ENCODE assay signal across 7 cellular contexts in the genomic region with DNA sequence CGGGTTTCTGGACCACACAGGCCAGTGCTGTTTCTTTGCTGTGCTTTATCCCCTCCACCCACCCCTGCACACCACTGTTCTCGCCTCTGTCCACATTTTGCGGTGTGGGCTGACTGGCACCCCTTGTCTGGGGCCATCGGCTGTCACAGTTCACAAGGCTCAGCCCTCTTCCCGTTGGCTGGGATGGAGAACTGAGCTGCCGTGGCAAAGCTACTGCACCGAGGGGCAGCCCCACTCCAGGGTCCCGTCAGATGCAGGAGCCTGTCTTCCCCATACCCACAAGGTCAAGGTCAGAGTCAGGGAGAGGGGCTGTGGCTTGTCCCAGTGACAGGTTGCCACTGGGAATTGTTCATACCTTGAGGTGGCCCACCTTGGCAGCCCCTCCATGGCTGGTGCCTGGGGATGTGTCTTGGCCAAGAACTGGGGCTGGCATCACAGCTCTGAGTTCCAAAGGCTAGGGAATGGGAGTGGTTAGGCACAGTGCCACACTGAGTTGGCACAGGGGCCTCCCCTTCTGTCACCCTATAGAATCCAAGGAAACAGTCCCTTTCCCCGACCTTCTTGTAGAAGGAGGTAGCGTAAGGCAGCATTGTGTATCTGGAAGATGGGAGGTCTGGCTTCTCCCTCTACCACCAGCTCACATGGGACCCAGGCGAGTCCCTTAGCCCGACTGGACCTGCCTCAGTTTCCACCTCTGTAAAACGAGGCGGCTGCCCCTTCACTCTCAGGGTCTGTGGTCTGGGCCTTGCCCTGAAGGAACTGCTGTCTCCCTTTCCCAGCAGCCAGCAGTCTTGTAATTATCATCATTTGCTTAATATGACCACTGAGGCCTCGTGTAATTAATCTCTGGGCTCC. TPM values are rescaled to one million over a fixed set of nuclear protein-coding genes. Genes with fewer than 3 reads are reported as not detected.
DNase-seq lines count a peak whose midpoint lies in the region; ATAC-seq, FAIRE-seq and TF ChIP-seq lines count a peak whose summit lies in the region.

No MANE protein-coding gene starts in this region.

- H3K27me3 ChIP-seq in keratinocyte (ENCODE audit: control insufficient read depth, extremely low read depth, insufficient read depth, low read length): no peaks in the 10 kb centered on the region

- H3K79me2 ChIP-seq in keratinocyte (ENCODE audit: control insufficient read depth, insufficient read depth, low read length): peaks cover 77% of the 10 kb centered on the region

- H4K20me1 ChIP-seq in keratinocyte (ENCODE audit: control insufficient read depth, extremely low read depth, insufficient read depth, low read length): peaks cover 14% of the 10 kb centered on the region

- H3K27ac ChIP-seq in keratinocyte (ENCODE audit: control insufficient read depth, insufficient read depth, low read length): peak overlapping the region; percentile 27
- peak overlapping the region; percentile 23 for H3K27ac ChIP-seq in temporal lobe (ENCODE audit: low read depth, low read length)

- FAIRE-seq in keratinocyte (lab: Jason Lieb, UNC): no peak
- no peak for FAIRE-seq in RCC 7860 (lab: Jason Lieb, UNC)

- H3K27ac Mint-ChIP-seq in activated naive CD8-positive, alpha-beta T cell treated with anti-CD3 and anti-CD28 coated beads, Interleukin-2, amount 10 ng/mL, durations not matched to agents 7 days and 5 days: peak overlapping the region; percentile 96

- peak overlapping the region; percentile 55 for H3K9ac ChIP-seq in keratinocyte (ENCODE audit: control insufficient read depth, extremely low read depth, insufficient read depth, low read length)

- POLR2A ChIA-PET in activated naive CD8-positive, alpha-beta T cell treated with anti-CD3 and anti-CD28 coated beads, Interleukin-2, amount 10 ng/mL, durations not matched to agents 7 days and 5 days (lab: Charles Lee): interaction anchor here (0.5 to 7.8 kb wide), 11 partner anchors 7 to 1143 kb away, joined by 3 to 190 read pairs (median 7); a partner anchor contains a TSS

- H3K27me3 Mint-ChIP-seq in activated naive CD8-positive, alpha-beta T cell treated with anti-CD3 and anti-CD28 coated beads, Interleukin-2, amount 10 ng/mL, durations not matched to agents 7 days and 5 days: no peaks in the 10 kb centered on the region

- peaks cover 60% of the 10 kb centered on the region for H3K4me1 ChIP-seq in keratinocyte (ENCODE audit: control insufficient read depth, extremely low read depth, insufficient read depth, low read length)

- no peak for TF ChIP-seq CTCF in keratinocyte (optimal IDR thresholded peaks at IDR 0.05 in 1 of 3, IDR thresholded peaks at IDR 0.05 in 1 of 3, conservative IDR thresholded peaks at IDR 0.05 in 1 of 3; ENCODE audit: extremely low read depth in 1 of 3, insufficient read depth in 2 of 3, low read length in 3 of 3)

- peak overlapping the region; percentile 96 for H3K4me3 Mint-ChIP-seq in activated naive CD8-positive, alpha-beta T cell treated with anti-CD3 and anti-CD28 coated beads, Interleukin-2, amount 10 ng/mL, durations not matched to agents 7 days and 5 days

- peaks cover 62% of the 10 kb centered on the region for H3K4me1 Mint-ChIP-seq in activated naive CD8-positive, alpha-beta T cell treated with anti-CD3 and anti-CD28 coated beads, Interleukin-2, amount 10 ng/mL, durations not matched to agents 7 days and 5 days

- no peak for ATAC-seq in activated naive CD8-positive, alpha-beta T cell treated with anti-CD3 and anti-CD28 coated beads, Interleukin-2, amount 10 ng/mL, durations not matched to agents 7 days and 5 days (ENCODE audit: low read depth)
- no peak for ATAC-seq in HG03378 (IDR thresholded peaks at IDR 0.05; ENCODE audit: unreplicated experiment)

- no peak overlapping the region for H2AFZ ChIP-seq in keratinocyte (ENCODE audit: control insufficient read depth, low read length)

- peak overlapping the region in 2 of 3 experiments; percentile 44 to 50 for H3K4me3 ChIP-seq in keratinocyte (ENCODE audit: control insufficient read depth in 2 of 3, extremely low read depth in 1 of 3, insufficient read depth in 2 of 3, low read depth in 1 of 3, low read length in 3 of 3)

- peaks cover 10 to 24% of the 10 kb centered on the region in 2 experiments for H3K36me3 ChIP-seq in keratinocyte (ENCODE audit: control insufficient read depth in 2 of 2, extremely low read depth in 1 of 2, insufficient read depth in 2 of 2, low read length in 2 of 2)

- H3K4me2 ChIP-seq in keratinocyte (ENCODE audit: control insufficient read depth, extremely low read depth, insufficient read depth, low read depth, low read length): peak overlapping the region; percentile 85

- peaks cover 2% of the 10 kb centered on the region for H3K9me1 ChIP-seq in keratinocyte (ENCODE audit: control insufficient read depth, extremely low read depth, insufficient read depth, low read length)

- dilution Hi-C loops in keratinocyte (cut with MboI; ENCODE audit: extremely low pct_ligation_motif_present, low sequenced_read_pairs): no loop called here

- no peaks in the 10 kb centered on the region for H3K9me3 ChIP-seq in keratinocyte (ENCODE audit: control insufficient read depth, low read depth, low read length)

- DNase-seq in KG1 (lab: John Stamatoyannopoulos, UW): peak; percentile 45
- DNase-seq in activated naive CD8-positive, alpha-beta T cell treated with anti-CD3 and anti-CD28 coated beads, Interleukin-2, amount 10 ng/mL, durations not matched to agents 7 days and 5 days: peak; percentile 38
- DNase-seq in keratinocyte (ENCODE audit: low read depth, low spot score): no peak
- no peak for DNase-seq in NCI-H345 (lab: John Stamatoyannopoulos, UW)
- DNase-seq in RCC 7860 (ENCODE audit: low spot score): no peak

- peaks cover 31% of the 10 kb centered on the region for H3K36me3 Mint-ChIP-seq in activated naive CD8-positive, alpha-beta T cell treated with anti-CD3 and anti-CD28 coated beads, Interleukin-2, amount 10 ng/mL, durations not matched to agents 7 days and 5 days

- no peaks in the 10 kb centered on the region for H3K9me3 Mint-ChIP-seq in activated naive CD8-positive, alpha-beta T cell treated with anti-CD3 and anti-CD28 coated beads, Interleukin-2, amount 10 ng/mL, durations not matched to agents 7 days and 5 days

RNA-seq across cellular contexts. Expression of a gene that starts 3.4 kb away (rescaled TPM):
- 100 to 1,000 TPM; 325 to 341 TPM for total RNA-seq in activated naive CD8-positive, alpha-beta T cell treated with anti-CD3 and anti-CD28 coated beads, Interleukin-2, amount 10 ng/mL, durations not matched to agents 7 days and 5 days
- 21.1 to 29.2 TPM (median 23.3 TPM) in 3 replicates for polyA plus RNA-seq in keratinocyte
- 72.4 TPM for polyA plus RNA-seq in keratinocyte (2011; ENCODE audit: low read depth)
- polyA plus RNA-seq in keratinocyte (2011; cell fraction: cytosol; rRNA removed): 15.4 and 26.0 TPM in 2 replicates
- polyA plus RNA-seq in keratinocyte (2011; cell fraction: nucleus; rRNA removed): 38.5 and 51.4 TPM in 2 replicates
- 26.4 and 42.3 TPM in 2 replicates for polyA plus RNA-seq in keratinocyte (2012; ENCODE audit: low replicate concordance)
- polyA minus RNA-seq in keratinocyte: 28.1 to 136 TPM (median 33.8 TPM) in 3 replicates
- polyA minus RNA-seq in keratinocyte (2011; cell fraction: cytosol; rRNA and poly(A)+ RNA removed): 62.0 TPM
- 26.1 and 27.0 TPM in 2 replicates for polyA minus RNA-seq in keratinocyte (2011; cell fraction: nucleus; rRNA and poly(A)+ RNA removed)
- total RNA-seq in temporal lobe: 49.2 TPM

RNA-seq across cellular contexts. Expression of a gene that starts 19.5 kb away (rescaled TPM):
- 100 to 1,000 TPM; 185 to 207 TPM for total RNA-seq in activated naive CD8-positive, alpha-beta T cell treated with anti-CD3 and anti-CD28 coated beads, Interleukin-2, amount 10 ng/mL, durations not matched to agents 7 days and 5 days
- polyA plus RNA-seq in keratinocyte: 18.1 to 40.1 TPM (median 25.0 TPM) in 3 replicates
- 26.3 TPM for polyA plus RNA-seq in keratinocyte (2011; ENCODE audit: low read depth)
- 11.4 and 22.0 TPM in 2 replicates for polyA plus RNA-seq in keratinocyte (2011; cell fraction: cytosol; rRNA removed)
- polyA plus RNA-seq in keratinocyte (2011; cell fraction: nucleus; rRNA removed): 58.2 and 67.9 TPM in 2 replicates
- 16.9 and 35.5 TPM in 2 replicates for polyA plus RNA-seq in keratinocyte (2012; ENCODE audit: low replicate concordance)
- 18.7 to 32.6 TPM (median 20.1 TPM) in 3 replicates for polyA minus RNA-seq in keratinocyte
- polyA minus RNA-seq in keratinocyte (2011; cell fraction: cytosol; rRNA and poly(A)+ RNA removed): 17.8 TPM
- polyA minus RNA-seq in keratinocyte (2011; cell fraction: nucleus; rRNA and poly(A)+ RNA removed): 29.3 and 30.3 TPM in 2 replicates
- total RNA-seq in temporal lobe: 39.1 TPM

RNA-seq across cellular contexts. Expression of a gene that starts 33.7 kb away (rescaled TPM):
- 10 to 100 TPM; 24.6 to 27.0 TPM for total RNA-seq in activated naive CD8-positive, alpha-beta T cell treated with anti-CD3 and anti-CD28 coated beads, Interleukin-2, amount 10 ng/mL, durations not matched to agents 7 days and 5 days
- polyA plus RNA-seq in keratinocyte: 20.5 to 39.2 TPM (median 24.8 TPM) in 3 replicates
- 11.2 TPM for polyA plus RNA-seq in keratinocyte (2011; ENCODE audit: low read depth)
- polyA plus RNA-seq in keratinocyte (2011; cell fraction: cytosol; rRNA removed): 12.1 and 25.9 TPM in 2 replicates
- 55.6 and 73.3 TPM in 2 replicates for polyA plus RNA-seq in keratinocyte (2011; cell fraction: nucleus; rRNA removed)
- 42.9 and 52.4 TPM in 2 replicates for polyA plus RNA-seq in keratinocyte (2012; ENCODE audit: low replicate concordance)
- 22.4 to 37.8 TPM (median 30.0 TPM) in 3 replicates for polyA minus RNA-seq in keratinocyte
- polyA minus RNA-seq in keratinocyte (2011; cell fraction: cytosol; rRNA and poly(A)+ RNA removed): 49.9 TPM
- 29.0 and 32.8 TPM in 2 replicates for polyA minus RNA-seq in keratinocyte (2011; cell fraction: nucleus; rRNA and poly(A)+ RNA removed)
- total RNA-seq in temporal lobe: 7.9 TPM

Comparison
In these comparisons a context has a peak if more than half of its experiments do, and no peak if none do; other contexts are left out.
1. DNase-seq: peak in KG1 (single experiment) and activated naive CD8-positive, alpha-beta T cell treated with anti-CD3 and anti-CD28 coated beads, Interleukin-2, amount 10 ng/mL, durations not matched to agents 7 days and 5 days (single experiment); none in keratinocyte (single experiment), NCI-H345 (single experiment) and RCC 7860 (single experiment).